In genomic region chr10:129094233-129094632, GRCh38 we compare ENCODE assay signal across 22 cellular contexts.
"Had no signal": no experiment of that assay in that cellular context is flagged by ENCODE, and none has a peak within 500 bp of the region (broad histone marks: within the 10 kb centered on the region; RNA-seq: fewer than 3 reads in every experiment).

No MANE protein-coding gene starts in this region.

- DNase-seq: IMR-90, Karpas-422, KG1, MM.1S, NCI-H1092 treated with DMSO at 0.1 percent for 48 hours, NCI-H1436, NCI-H187, NCI-H2029, NCI-H2081 treated with DMSO at 0.1 percent for 48 hours, NCI-H2171, NCI-H226, NCI-H446, NCI-H510A, NCI-H524 treated with DMSO at 0.1 percent for 48 hours, NCI-H69, NCI-H774, Right ventricle myocardium superior, RPMI8226, SIG-M5 had no signal

- H3K36me3 ChIP-seq: SJSA1 had no signal

- H3K4me1 ChIP-seq: SJSA1 had no signal

- ATAC-seq: HepG2 had no signal

- H3K4me3 ChIP-seq: SJSA1, SK-N-MC had no signal

- H3K27me3 ChIP-seq: SJSA1 had no signal

- H3K27ac ChIP-seq: SJSA1, SK-N-MC had no signal
